37 cellular contexts compared by ENCODE assay signal in the genomic region with DNA sequence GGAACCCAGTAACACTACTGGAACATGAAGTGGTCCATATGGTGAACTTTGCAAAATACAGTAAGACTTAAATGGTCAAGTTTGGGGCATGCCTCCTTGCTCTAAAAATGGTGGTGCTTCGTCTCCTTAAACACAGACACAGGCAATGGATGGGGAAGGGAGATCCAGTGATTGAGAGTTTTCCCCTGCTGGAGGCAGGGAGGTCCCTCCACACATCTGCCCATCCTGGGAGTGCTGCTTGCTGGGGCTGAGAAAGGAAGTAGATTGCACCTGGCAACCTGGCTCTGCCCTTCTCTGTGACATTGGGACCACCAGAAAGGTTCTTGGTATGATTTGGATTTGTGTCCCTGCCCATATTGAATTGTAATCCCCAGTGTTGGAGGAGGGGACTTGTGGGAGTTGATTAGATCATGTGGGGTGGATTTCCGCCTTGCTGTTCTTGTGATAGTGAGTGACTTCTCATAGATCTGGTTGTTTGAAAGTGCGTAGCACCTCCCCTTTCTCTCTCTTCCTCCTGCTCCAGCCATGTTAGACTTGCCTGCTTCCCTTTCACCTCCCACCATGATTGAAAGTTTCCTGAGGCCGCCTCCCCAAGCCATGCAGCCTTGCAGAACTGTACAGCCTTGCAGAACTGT. TPM values are rescaled to one million over a fixed set of nuclear protein-coding genes. Genes with fewer than 3 reads are reported as not detected.
"Had no signal": no experiment of that assay in that cellular context is flagged by ENCODE, and none has a peak within 500 bp of the region (broad histone marks: within the 10 kb centered on the region; RNA-seq: fewer than 3 reads in every experiment).

No MANE protein-coding gene starts in this region.

- DNase-seq: hypothalamus; immature natural killer cell; kidney; left colon; left lung; lower lobe of right lung; mammary epithelial cell; mesendoderm; naive B cell; natural killer cell; nephron progenitor cell; occipital lobe; ovary; right lobe of liver; stimulated activated CD4-positive, alpha-beta T cell treated with anti-CD3 and anti-CD28 coated beads, Interleukin-1b, Interleukin-23, amount 100 ng/mL, for 48 hours; stimulated activated CD4-positive, alpha-beta T cell treated with anti-CD3 and anti-CD28 coated beads, Interleukin-2, amount 100 ng/mL, for 48 hours; stimulated activated CD4-positive, alpha-beta T cell treated with anti-CD3 and anti-CD28 coated beads, Interleukin-4, amount 100 ng/mL, for 4 hours; stimulated activated CD8-positive, alpha-beta memory T cell treated with anti-CD3 and anti-CD28 coated beads, Interleukin-4, amount 100 ng/mL, for 48 hours; stimulated activated naive CD4-positive, alpha-beta T cell treated with Interleukin-2 at 50 U/mL for 16 hours; stimulated activated naive CD8-positive, alpha-beta T cell treated with anti-CD3 and anti-CD28 coated beads, Interleukin-15, amount 100 ng/mL, for 72 hours; substantia nigra; uterus had no signal

- H3K27ac Mint-ChIP-seq: immature natural killer cell; mesothelial cell of epicardium; natural killer cell; nephron progenitor cell; neural progenitor cell; progenitor cell of endocrine pancreas; stimulated activated memory B cell treated with anti-CD40 and anti-IgM and Interleukin-4, amounts not matched to agents 10 μg/mL and 1 μg/mL and 100 μg/mL, for 72 hours; type B pancreatic cell had no signal

- H3K36me3 Mint-ChIP-seq: immature natural killer cell; mesothelial cell of epicardium; naive B cell; natural killer cell; neural progenitor cell; stimulated activated memory B cell treated with anti-CD40 and anti-IgM and Interleukin-4, amounts not matched to agents 10 μg/mL and 1 μg/mL and 100 μg/mL, for 72 hours; type B pancreatic cell had no signal

- H3K4me3 Mint-ChIP-seq: immature natural killer cell; mesothelial cell of epicardium; naive B cell; natural killer cell; nephron progenitor cell; neural progenitor cell; stimulated activated memory B cell treated with anti-CD40 and anti-IgM and Interleukin-4, amounts not matched to agents 10 μg/mL and 1 μg/mL and 100 μg/mL, for 72 hours; stimulated activated naive CD8-positive, alpha-beta T cell treated with anti-CD3 and anti-CD28 coated beads, Interleukin-15, amount 100 ng/mL, for 72 hours; type B pancreatic cell had no signal

- H3K9me3 Mint-ChIP-seq: mesothelial cell of epicardium; natural killer cell; nephron progenitor cell; neural progenitor cell; stimulated activated memory B cell treated with anti-CD40 and anti-IgM and Interleukin-4, amounts not matched to agents 10 μg/mL and 1 μg/mL and 100 μg/mL, for 72 hours; type B pancreatic cell had no signal

- H3K4me1 Mint-ChIP-seq: immature natural killer cell, mesothelial cell of epicardium, natural killer cell, nephron progenitor cell, neural progenitor cell had no signal

- ATAC-seq: left colon; left lung; lower lobe of right lung; natural killer cell; right lobe of liver; stimulated activated memory B cell treated with anti-CD40 and anti-IgM and Interleukin-4, amounts not matched to agents 10 μg/mL and 1 μg/mL and 100 μg/mL, for 72 hours; stimulated activated naive CD8-positive, alpha-beta T cell treated with anti-CD3 and anti-CD28 coated beads, Interleukin-15, amount 100 ng/mL, for 72 hours had no signal

RNA-seq across cellular contexts. Expression of a gene that starts 35.4 kb away (rescaled TPM):
- total RNA-seq: kidney, left colon, left lung, liver, lower lobe of right lung, mammary epithelial cell, mesothelial cell of epicardium, mononuclear cell, natural killer cell, occipital lobe, ovary, progenitor cell of endocrine pancreas, pulmonary artery endothelial cell, renal cortical epithelial cell, right atrium auricular region, right lobe of liver, skeletal muscle tissue, smooth muscle cell, temporal lobe, tibial nerve, ureter, uterus had no signal
